1 cellular context compared by ENCODE assay signal in genomic region chr2:24731923-24732322, GRCh38.
TF ChIP-seq lines count a peak whose summit lies in the region.

No MANE protein-coding gene starts in this region.

TF ChIP-seq in HepG2, 621 proteins besides CTCF, POLR2A, EP300 and RAD21 (continued from another document):
- no peak for TF ChIP-seq HNF4G (IDR thresholded peaks at IDR 0.05; ENCODE audit: borderline replicate concordance, low read depth, low read length)
- TF ChIP-seq HNF4G (CRISPR knock-in tag; IDR thresholded peaks at IDR 0.05; ENCODE audit: borderline replicate concordance, low read depth): no peak
- TF ChIP-seq ZBTB38 (CRISPR knock-in tag; IDR thresholded peaks at IDR 0.05): no peak
- TF ChIP-seq ZFP41 (CRISPR knock-in tag; IDR thresholded peaks at IDR 0.05; ENCODE audit: borderline replicate concordance): no peak
- TF ChIP-seq ZNF362 (CRISPR knock-in tag; IDR thresholded peaks at IDR 0.05; ENCODE audit: borderline replicate concordance): peak; percentile 59; the same call in 1 of the 2 replicates
- no peak for TF ChIP-seq HMG20A (CRISPR knock-in tag; IDR thresholded peaks at IDR 0.05; ENCODE audit: borderline replicate concordance)
- TF ChIP-seq SNAPC2 (CRISPR knock-in tag; IDR thresholded peaks at IDR 0.05): no peak
- TF ChIP-seq, protein P1, sequence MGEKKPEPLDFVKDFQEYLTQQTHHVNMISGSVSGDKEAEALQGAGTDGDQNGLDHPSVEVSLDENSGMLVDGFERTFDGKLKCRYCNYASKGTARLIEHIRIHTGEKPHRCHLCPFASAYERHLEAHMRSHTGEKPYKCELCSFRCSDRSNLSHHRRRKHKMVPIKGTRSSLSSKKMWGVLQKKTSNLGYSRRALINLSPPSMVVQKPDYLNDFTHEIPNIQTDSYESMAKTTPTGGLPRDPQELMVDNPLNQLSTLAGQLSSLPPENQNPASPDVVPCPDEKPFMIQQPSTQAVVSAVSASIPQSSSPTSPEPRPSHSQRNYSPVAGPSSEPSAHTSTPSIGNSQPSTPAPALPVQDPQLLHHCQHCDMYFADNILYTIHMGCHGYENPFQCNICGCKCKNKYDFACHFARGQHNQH (CRISPR knock-in tag; IDR thresholded peaks at IDR 0.05): no peak
- no peak for TF ChIP-seq NR2F6 (IDR thresholded peaks at IDR 0.05)
- TF ChIP-seq NR2F6 (CRISPR knock-in tag; IDR thresholded peaks at IDR 0.05): no peak
- TF ChIP-seq, protein P2, sequence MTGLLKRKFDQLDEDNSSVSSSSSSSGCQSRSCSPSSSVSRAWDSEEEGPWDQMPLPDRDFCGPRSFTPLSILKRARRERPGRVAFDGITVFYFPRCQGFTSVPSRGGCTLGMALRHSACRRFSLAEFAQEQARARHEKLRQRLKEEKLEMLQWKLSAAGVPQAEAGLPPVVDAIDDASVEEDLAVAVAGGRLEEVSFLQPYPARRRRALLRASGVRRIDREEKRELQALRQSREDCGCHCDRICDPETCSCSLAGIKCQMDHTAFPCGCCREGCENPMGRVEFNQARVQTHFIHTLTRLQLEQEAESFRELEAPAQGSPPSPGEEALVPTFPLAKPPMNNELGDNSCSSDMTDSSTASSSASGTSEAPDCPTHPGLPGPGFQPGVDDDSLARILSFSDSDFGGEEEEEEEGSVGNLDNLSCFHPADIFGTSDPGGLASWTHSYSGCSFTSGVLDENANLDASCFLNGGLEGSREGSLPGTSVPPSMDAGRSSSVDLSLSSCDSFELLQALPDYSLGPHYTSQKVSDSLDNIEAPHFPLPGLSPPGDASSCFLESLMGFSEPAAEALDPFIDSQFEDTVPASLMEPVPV (CRISPR knock-in tag; IDR thresholded peaks at IDR 0.05): no peak
- no peak for TF ChIP-seq GLI4 (CRISPR knock-in tag; IDR thresholded peaks at IDR 0.05; ENCODE audit: borderline replicate concordance)
- TF ChIP-seq AGO1 (IDR thresholded peaks at IDR 0.05; ENCODE audit: low read depth, low read length, poor library complexity, severe bottlenecking): no peak
- TF ChIP-seq, protein P3, sequence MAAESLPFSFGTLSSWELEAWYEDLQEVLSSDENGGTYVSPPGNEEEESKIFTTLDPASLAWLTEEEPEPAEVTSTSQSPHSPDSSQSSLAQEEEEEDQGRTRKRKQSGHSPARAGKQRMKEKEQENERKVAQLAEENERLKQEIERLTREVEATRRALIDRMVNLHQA (CRISPR knock-in tag; IDR thresholded peaks at IDR 0.05): no peak
- TF ChIP-seq TFAP4 (IDR thresholded peaks at IDR 0.05; ENCODE audit: borderline replicate concordance, low read depth): 0 out of 2 replicates have a peak, but pooled peaks have one; percentile 24
- TF ChIP-seq NFIC (IDR thresholded peaks at IDR 0.05; ENCODE audit: low read length): no peak
- TF ChIP-seq NAIF1 (CRISPR knock-in tag; IDR thresholded peaks at IDR 0.05; ENCODE audit: borderline replicate concordance): no peak
- TF ChIP-seq ZNF652 (CRISPR knock-in tag; IDR thresholded peaks at IDR 0.05; ENCODE audit: borderline replicate concordance, low read depth): no peak
- TF ChIP-seq ZMAT3 (CRISPR knock-in tag; conservative IDR thresholded peaks at IDR 0.05): no peak
- TF ChIP-seq ZNF556 (CRISPR knock-in tag; IDR thresholded peaks at IDR 0.05; ENCODE audit: borderline replicate concordance): no peak
- no peak for TF ChIP-seq ZNF564 (CRISPR knock-in tag; IDR thresholded peaks at IDR 0.05)
- no peak for TF ChIP-seq ZNF562 (CRISPR knock-in tag; IDR thresholded peaks at IDR 0.05; ENCODE audit: borderline replicate concordance)
- TF ChIP-seq ZNF17 (CRISPR knock-in tag; IDR thresholded peaks at IDR 0.05): no peak
- TF ChIP-seq TBL1XR1 (IDR thresholded peaks at IDR 0.05; ENCODE audit: borderline replicate concordance, low read length, partially characterized antibody): peak; percentile 57
